Comparison of ENCODE assay signal across 9 cellular contexts in genomic region chr15:90095521-90095959, GRCh38. TPM values are rescaled to one million over a fixed set of nuclear protein-coding genes. Genes with fewer than 3 reads are reported as not detected.
A peak's percentile ranks its signal among the peaks of the same experiment; 100 is the strongest.
DNase-seq lines count a peak whose midpoint lies in the region; TF ChIP-seq lines count a peak whose summit lies in the region.
"Had no signal": no experiment of that assay in that cellular context is flagged by ENCODE, and none has a peak within 500 bp of the region (broad histone marks: within the 10 kb centered on the region; RNA-seq: fewer than 3 reads in every experiment).

No MANE protein-coding gene starts in this region.

- peak overlapping the region; percentile 64 for H3K4me3 Mint-ChIP-seq in activated naive CD4-positive, alpha-beta T cell treated with anti-CD3 and anti-CD28 coated beads, Interleukin-2, amount 50 U/mL, for 24 hours

- no peaks in the 10 kb centered on the region for H3K27me3 Mint-ChIP-seq in activated naive CD4-positive, alpha-beta T cell treated with anti-CD3 and anti-CD28 coated beads, Interleukin-2, amount 50 U/mL, for 24 hours

- H3K36me3 Mint-ChIP-seq in activated naive CD4-positive, alpha-beta T cell treated with anti-CD3 and anti-CD28 coated beads, Interleukin-2, amount 50 U/mL, for 24 hours = peaks cover 6% of the 10 kb centered on the region

- no peaks in the 10 kb centered on the region for H3K27me3 ChIP-seq in Karpas-422 (ENCODE audit: low read length)
- no peaks in the 10 kb centered on the region for H3K27me3 ChIP-seq in muscle layer of colon (ENCODE audit: control insufficient read depth in 1 of 2, insufficient read depth in 2 of 2, low read length in 2 of 2)
- H3K27me3 ChIP-seq in colonic mucosa = no peaks in the 10 kb centered on the region

- peak; percentile 95 for DNase-seq in DMS53 (lab: John Stamatoyannopoulos, UW)
- no peak for DNase-seq in Karpas-422
- no peak for DNase-seq in NCI-H1105 (lab: John Stamatoyannopoulos, UW)
- no peak for DNase-seq in colonic mucosa
- no peak for DNase-seq in COLO829 (ENCODE audit: low spot score)
- DNase-seq in Ammon's horn (ENCODE audit: low spot score) = no peak
- DNase-seq: midbrain had no signal

- intact Hi-C loops in colonic mucosa (cut with DNase I) = no loop called here

- H3K9me3 Mint-ChIP-seq in activated naive CD4-positive, alpha-beta T cell treated with anti-CD3 and anti-CD28 coated beads, Interleukin-2, amount 50 U/mL, for 24 hours = no peaks in the 10 kb centered on the region

- H3K4me3 ChIP-seq in Karpas-422 (ENCODE audit: low read length) (no peak overlapping the region), muscle layer of colon (ENCODE audit: low read depth in 1 of 2, low read length in 2 of 2) (no peak overlapping the region), colonic mucosa (no peak overlapping the region)

- H3K9me3 ChIP-seq in Karpas-422 (ENCODE audit: low read length) = no peaks in the 10 kb centered on the region
- H3K9me3 ChIP-seq in muscle layer of colon (ENCODE audit: low read length) = no peaks in the 10 kb centered on the region
- H3K9me3 ChIP-seq in colonic mucosa = no peaks in the 10 kb centered on the region

- H3K9me2 ChIP-seq in Karpas-422 (replicated peaks; ENCODE audit: insufficient read depth, low read length) = no peaks in the 10 kb centered on the region

- H2AFZ ChIP-seq in Karpas-422 (ENCODE audit: low read length) = no peak overlapping the region

- peaks cover 56% of the 10 kb centered on the region for H3K4me1 ChIP-seq in Karpas-422 (ENCODE audit: low read length)
- peaks cover 61% of the 10 kb centered on the region for H3K4me1 ChIP-seq in muscle layer of colon (ENCODE audit: insufficient read depth, low read length)
- H3K4me1 ChIP-seq in colonic mucosa = no peaks in the 10 kb centered on the region

- no peaks in the 10 kb centered on the region for H3K36me3 ChIP-seq in Karpas-422 (ENCODE audit: insufficient read depth, low read length)
- peaks cover 11% of the 10 kb centered on the region for H3K36me3 ChIP-seq in muscle layer of colon (ENCODE audit: insufficient read depth, low read length)
- H3K36me3 ChIP-seq in colonic mucosa = no peaks in the 10 kb centered on the region

- H4K20me1 ChIP-seq in Karpas-422 (ENCODE audit: insufficient read depth, low read depth, low read length) = no peaks in the 10 kb centered on the region

- no peak overlapping the region for H3K4me2 ChIP-seq in Karpas-422 (ENCODE audit: low read depth, low read length, poor library complexity, severe bottlenecking)

- H3K9ac ChIP-seq in Karpas-422 (ENCODE audit: low read length) (no peak overlapping the region), muscle layer of colon (ENCODE audit: low read length) (no peak overlapping the region), colonic mucosa (ENCODE audit: low read depth in 2 of 2, low read length in 2 of 2) (no peak overlapping the region)

- TF ChIP-seq CTCF in colonic mucosa (IDR thresholded peaks at IDR 0.05) = no peak

- peaks cover 43% of the 10 kb centered on the region for H3K79me2 ChIP-seq in Karpas-422 (ENCODE audit: low read length)

- H3K27ac ChIP-seq in Karpas-422 (ENCODE audit: low read length) = peak overlapping the region; percentile 97
- H3K27ac ChIP-seq in muscle layer of colon (ENCODE audit: low read depth, low read length) = peak overlapping the region; percentile 41
- no peak overlapping the region for H3K27ac ChIP-seq in colonic mucosa

- H3K27ac Mint-ChIP-seq in activated naive CD4-positive, alpha-beta T cell treated with anti-CD3 and anti-CD28 coated beads, Interleukin-2, amount 50 U/mL, for 24 hours = peak overlapping the region; percentile 97

- peaks cover 68% of the 10 kb centered on the region for H3K4me1 Mint-ChIP-seq in activated naive CD4-positive, alpha-beta T cell treated with anti-CD3 and anti-CD28 coated beads, Interleukin-2, amount 50 U/mL, for 24 hours

RNA-seq across cellular contexts. Expression of gene IDH2, which starts 6.7 kb away (rescaled TPM):
- 93.4 and 156 TPM in 2 replicates for total RNA-seq in Karpas-422 (2014; rRNA removed; shearing (Covaris generic); ENCODE audit: low replicate concordance)
- total RNA-seq in colonic mucosa = 100 to 1,000 TPM; 201 to 286 TPM
